ENCODE assay signal across 1 cellular context in the genomic region with DNA sequence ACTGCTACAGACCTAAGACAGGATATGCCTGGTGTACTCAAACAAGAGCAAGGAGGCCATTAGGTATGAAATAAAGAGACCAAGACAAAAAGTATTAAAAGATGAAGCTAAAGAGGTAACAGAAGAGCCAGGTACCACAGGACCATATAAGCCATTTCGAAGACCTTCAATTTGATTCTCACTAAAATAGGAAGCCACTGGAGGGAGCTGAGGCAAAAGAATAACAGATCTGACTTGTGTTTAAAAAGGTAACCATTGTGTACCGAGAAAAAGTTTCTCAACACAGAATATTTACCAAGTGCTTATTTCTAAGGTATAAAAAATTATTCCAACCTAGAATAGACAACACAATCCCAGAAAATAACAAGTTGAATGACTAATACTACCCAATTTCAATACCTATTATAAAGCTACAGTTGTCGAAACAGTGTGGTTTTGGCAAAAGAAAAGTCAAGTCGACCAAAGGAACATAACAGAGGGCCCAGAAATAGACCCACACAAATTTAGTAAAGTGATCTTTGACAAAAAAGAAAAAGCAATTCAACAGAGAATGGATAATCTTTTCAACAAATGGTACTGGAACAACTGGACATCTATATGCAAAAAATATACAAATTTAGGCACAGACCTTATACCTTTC.
TF ChIP-seq lines count a peak whose summit lies in the region.

No MANE protein-coding gene starts in this region.

TF ChIP-seq in H1, 55 proteins besides CTCF, POLR2A, EP300 and RAD21:
- no peak for TF ChIP-seq POLR2AphosphoS5 (IDR thresholded peaks at IDR 0.05; ENCODE audit: low read depth, low read length)
- no peak for TF ChIP-seq YY1 (IDR thresholded peaks at IDR 0.05; ENCODE audit: low read depth, low read length)
- no peak for TF ChIP-seq RBBP5 (IDR thresholded peaks at IDR 0.05; ENCODE audit: borderline replicate concordance, low read depth, low read length)
- no peak for TF ChIP-seq POU5F1 (IDR thresholded peaks at IDR 0.05; ENCODE audit: low read depth, low read length)
- TF ChIP-seq MAFK (IDR thresholded peaks at IDR 0.05; ENCODE audit: low read depth, low read length): no peak
- no peak for TF ChIP-seq SIRT6 (IDR thresholded peaks at IDR 0.05; ENCODE audit: low read length)
- TF ChIP-seq GTF2F1 (IDR thresholded peaks at IDR 0.05; ENCODE audit: borderline replicate concordance, low read depth, low read length): no peak
- TF ChIP-seq KDM1A (IDR thresholded peaks at IDR 0.05; ENCODE audit: borderline replicate concordance, low read length): no peak
- TF ChIP-seq SP2 (IDR thresholded peaks at IDR 0.05; ENCODE audit: low read length): no peak
